Comparison of ENCODE assay signal across 10 cellular contexts in genomic region chr7:151125459-151125834, GRCh38. TPM values are rescaled to one million over a fixed set of nuclear protein-coding genes. Genes with fewer than 3 reads are reported as not detected.
DNase-seq lines count a peak whose midpoint lies in the region; ATAC-seq and TF ChIP-seq lines count a peak whose summit lies in the region.
"Had no signal": no experiment of that assay in that cellular context is flagged by ENCODE, and none has a peak within 500 bp of the region (broad histone marks: within the 10 kb centered on the region; RNA-seq: fewer than 3 reads in every experiment).

No MANE protein-coding gene starts in this region.

- H2BK120ac ChIP-seq in mesenchymal stem cell (ENCODE audit: low read depth, low read length) = no peak overlapping the region

- H4K91ac ChIP-seq in mesenchymal stem cell (ENCODE audit: low read length) = no peak overlapping the region

- no peak for TF ChIP-seq CTCF in LNCaP clone FGC (IDR thresholded peaks at IDR 0.05; ENCODE audit: control insufficient read depth, extremely low read depth, insufficient read depth)
- peak; percentile 15 for TF ChIP-seq CTCF in epithelial cell of esophagus (IDR thresholded peaks at IDR 0.05; ENCODE audit: insufficient read depth, low read depth, low read length, missing control alignments)
- TF ChIP-seq CTCF in transverse colon (IDR thresholded peaks at IDR 0.05) = peak in 4 of 5 experiments; percentile 25 to 49 (median 30)

- in situ Hi-C loops in transverse colon (cut with MboI; ENCODE audit: low pct_ligation_motif_present in 1 of 4, low pct_unique_long_range_greater_than_20kb in 1 of 4, low sequenced_read_pairs in 3 of 4) = loop anchor here in 2 of 4 donors (5.0 to 10.0 kb wide), 2 partner anchors 47 to 49 kb away; no protein-coding TSS in a partner anchor

- no peaks in the 10 kb centered on the region for H3K9me3 ChIP-seq in mesenchymal stem cell (ENCODE audit: control insufficient read depth, low read length)
- no peaks in the 10 kb centered on the region for H3K9me3 ChIP-seq in transverse colon

- peak overlapping the region; percentile 96 for H3K4me2 ChIP-seq in mesenchymal stem cell (ENCODE audit: low read length, poor library complexity, severe bottlenecking)

- H3K4me3 ChIP-seq in LNCaP clone FGC (ENCODE audit: low read depth, low read length) = peak overlapping the region; percentile 49
- H3K4me3 ChIP-seq in epithelial cell of esophagus (ENCODE audit: low read length) = peak overlapping the region; percentile 2
- H3K4me3 ChIP-seq in mesenchymal stem cell (ENCODE audit: insufficient read depth in 1 of 2, low read depth in 1 of 2, low read length in 2 of 2) = peak overlapping the region; percentile 50 to 68
- H3K4me3 ChIP-seq in transverse colon = peak overlapping the region in 3 of 4 donors; percentile 36 to 49 (median 40)

- peak overlapping the region in 1 of 2 experiments; percentile 17 for H2BK12ac ChIP-seq in mesenchymal stem cell (ENCODE audit: low read length in 2 of 2)

- no peak overlapping the region for H3K14ac ChIP-seq in mesenchymal stem cell (ENCODE audit: low read length in 2 of 2)

- DNase-seq in LNCaP clone FGC (ENCODE audit: low read depth) (no peak), epithelial cell of esophagus (ENCODE audit: low read depth) (no peak), mesenchymal stem cell (peak; percentile 54), transverse colon (peak; percentile 64), NCI-H128 (lab: John Stamatoyannopoulos, UW; ENCODE audit: unreplicated experiment) (no peak), NCI-H2029 treated with DMSO at 0.1 percent for 48 hours (lab: John Stamatoyannopoulos, UW) (no peak)

- H3K23ac ChIP-seq in mesenchymal stem cell (ENCODE audit: low read length in 2 of 2) = no peak overlapping the region

- no peak overlapping the region for H2BK5ac ChIP-seq in mesenchymal stem cell (ENCODE audit: low read depth, low read length, poor library complexity, severe bottlenecking)

- no peak for TF ChIP-seq POLR2A in transverse colon (IDR thresholded peaks at IDR 0.05)

- H2BK15ac ChIP-seq in mesenchymal stem cell (ENCODE audit: low read depth, poor library complexity, severe bottlenecking) = no peak overlapping the region

- H3K79me1 ChIP-seq in mesenchymal stem cell (replicated peaks; ENCODE audit: low read length, poor library complexity, severe bottlenecking) = peaks cover 51% of the 10 kb centered on the region

- 5% methylated on average over 23 of the region's 23 CpGs for WGBS in mesenchymal stem cell
- 50% methylated on average over 23 of the region's 23 CpGs; no CpG with 5 or more reads in 1 of the 2 donors for WGBS in transverse colon (ENCODE audit: low coverage in 1 of 2), 2 donors

- no peak for ATAC-seq in HG03457 (IDR thresholded peaks at IDR 0.05; ENCODE audit: unreplicated experiment)

- H3K4me1 ChIP-seq in mesenchymal stem cell (ENCODE audit: control insufficient read depth, insufficient read depth, low read depth, low read length) (peaks cover 24% of the 10 kb centered on the region), transverse colon (peaks cover 0 to 25% (median 19%) of the 10 kb centered on the region in 4 donors)

- H3K27ac ChIP-seq in mesenchymal stem cell (ENCODE audit: low read length, poor library complexity, severe bottlenecking) (no peak overlapping the region), transverse colon (peak overlapping the region; percentile 9 to 80 (median 70))

- H3K18ac ChIP-seq in mesenchymal stem cell (ENCODE audit: low read depth in 1 of 2, low read length in 2 of 2) = peak overlapping the region in 1 of 2 experiments; percentile 11

- peaks cover 74 to 85% of the 10 kb centered on the region in 2 experiments for H3K36me3 ChIP-seq in mesenchymal stem cell (ENCODE audit: control insufficient read depth in 1 of 2, insufficient read depth in 2 of 2, low read depth in 1 of 2, low read length in 2 of 2)
- H3K36me3 ChIP-seq in transverse colon = peaks cover 0 to 10% (median 4%) of the 10 kb centered on the region in 4 donors

- H3K9ac ChIP-seq in mesenchymal stem cell (ENCODE audit: low read length) = peak overlapping the region; percentile 26

- no peak overlapping the region for H4K8ac ChIP-seq in mesenchymal stem cell (ENCODE audit: low read length)

- TF ChIP-seq EP300 in transverse colon (IDR thresholded peaks at IDR 0.05; ENCODE audit: low read depth) = no peak

- no peak overlapping the region for H2AK5ac ChIP-seq in mesenchymal stem cell (ENCODE audit: low read length, severe bottlenecking)

- intact Hi-C loops in transverse colon (cut with DNase I; ENCODE audit: low total_unique reads) = loop anchor here (10.0 kb wide), 1 partner anchor 179 kb away; no protein-coding TSS in a partner anchor

- no peak overlapping the region for H2AFZ ChIP-seq in mesenchymal stem cell (ENCODE audit: low read depth, low read length)

- H3K27me3 ChIP-seq in mesenchymal stem cell (ENCODE audit: control insufficient read depth in 1 of 2, insufficient read depth in 1 of 2, low read length in 2 of 2) (no peaks in the 10 kb centered on the region), transverse colon (no peaks in the 10 kb centered on the region)

- H3K4ac ChIP-seq in mesenchymal stem cell (ENCODE audit: low read depth in 1 of 2, low read length in 2 of 2) = peak overlapping the region in 1 of 2 experiments; percentile 45

RNA-seq across cellular contexts. Expression of gene AGAP3, which starts 39.2 kb away (rescaled TPM):
- polyA plus RNA-seq in mesenchymal stem cell (2013, experiment 1 of 2) = 55.8 TPM
- 53.0 TPM for polyA plus RNA-seq in mesenchymal stem cell (2013, experiment 2 of 2)
- 10 to 100 TPM; 54.9 to 74.4 (median 63.8) TPM for total RNA-seq in transverse colon

RNA-seq across cellular contexts. Expression of gene GBX1, which starts 42.0 kb away (rescaled TPM):
- not detected for polyA plus RNA-seq in mesenchymal stem cell (2013, experiment 1 of 2)
- polyA plus RNA-seq in mesenchymal stem cell (2013, experiment 2 of 2) = not detected
- total RNA-seq in transverse colon = not detected
- total RNA-seq: NCI-H460; omental fat pad; T-helper 1 cell treated with Interleukin-12 subunit alpha and Interleukin-12 subunit beta and Interleukin-4 antibody, amounts not matched to agents 30 ng/mL and 1 ng/mL, for 36 hours had no signal

RNA-seq across cellular contexts. Expression of gene TMUB1, which starts 42.2 kb away (rescaled TPM):
- 56.8 TPM for polyA plus RNA-seq in mesenchymal stem cell (2013, experiment 1 of 2)
- 53.5 TPM for polyA plus RNA-seq in mesenchymal stem cell (2013, experiment 2 of 2)
- 100 to 1,000 TPM in 1 of 4 donors, 10 to 100 TPM in 3; 67.5 to 105 (median 85.9) TPM for total RNA-seq in transverse colon

RNA-seq across cellular contexts. Expression of gene FASTK, which starts 44.8 kb away (rescaled TPM):
- 72.5 TPM for polyA plus RNA-seq in mesenchymal stem cell (2013, experiment 1 of 2)
- 69.4 TPM for polyA plus RNA-seq in mesenchymal stem cell (2013, experiment 2 of 2)
- 100 to 1,000 TPM; 121 to 241 (median 144) TPM for total RNA-seq in transverse colon

Comparison
In these comparisons a context has a peak if more than half of its experiments do, and no peak if none do; other contexts are left out.
1. DNase-seq: peak in mesenchymal stem cell (single experiment) and transverse colon (single experiment); none in LNCaP clone FGC (single experiment), epithelial cell of esophagus (single experiment), NCI-H128 (single experiment) and NCI-H2029 treated with DMSO at 0.1 percent for 48 hours (single experiment).
2. H3K4me3 ChIP-seq: peak in every context shown above with its lines; median percentile 59 in mesenchymal stem cell; 49 in LNCaP clone FGC; 40 in transverse colon; 2 in epithelial cell of esophagus.